In the genomic region with DNA sequence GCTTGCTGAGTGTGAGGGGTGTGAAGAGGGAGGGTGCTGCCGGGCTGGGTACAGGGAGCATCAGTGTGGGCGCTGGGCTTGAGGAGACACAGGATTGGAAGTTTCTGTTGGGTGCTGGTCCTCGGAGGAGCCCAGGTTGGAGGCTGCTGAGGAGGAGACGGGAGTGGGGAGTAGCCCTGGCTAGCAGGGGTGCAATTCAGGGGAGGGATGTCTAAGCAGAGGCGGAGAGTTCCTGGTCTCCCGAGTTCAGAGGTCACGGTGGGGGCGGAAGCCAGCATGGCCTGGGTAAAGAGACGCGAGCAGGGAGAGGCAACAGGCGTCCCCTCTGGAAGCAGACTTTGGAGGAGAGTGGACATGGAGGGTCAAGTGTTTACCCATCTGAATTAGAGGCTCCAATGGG, we compare ENCODE assay signal across 1 cellular context.
TF ChIP-seq lines count a peak whose summit lies in the region.

No MANE protein-coding gene starts in this region.

TF ChIP-seq in IMR-90, 13 proteins besides CTCF, POLR2A, EP300 and RAD21:
- no peak for TF ChIP-seq MAFK (IDR thresholded peaks at IDR 0.05; ENCODE audit: low read depth, low read length)
- TF ChIP-seq FOS (IDR thresholded peaks at IDR 0.05; ENCODE audit: low read depth, low read length): no peak
- no peak for TF ChIP-seq RCOR1 (IDR thresholded peaks at IDR 0.05; ENCODE audit: insufficient replicate concordance, low read length)
- TF ChIP-seq MAZ (IDR thresholded peaks at IDR 0.05; ENCODE audit: borderline replicate concordance, low read depth, low read length): no peak
- TF ChIP-seq NFE2L2 (IDR thresholded peaks at IDR 0.05; ENCODE audit: low read depth, low read length): no peak
- TF ChIP-seq MXI1 (IDR thresholded peaks at IDR 0.05; ENCODE audit: borderline replicate concordance, low read depth, low read length): no peak
- TF ChIP-seq CHD1 (IDR thresholded peaks at IDR 0.05; ENCODE audit: low read depth, low read length): no peak
- TF ChIP-seq, protein P1, sequence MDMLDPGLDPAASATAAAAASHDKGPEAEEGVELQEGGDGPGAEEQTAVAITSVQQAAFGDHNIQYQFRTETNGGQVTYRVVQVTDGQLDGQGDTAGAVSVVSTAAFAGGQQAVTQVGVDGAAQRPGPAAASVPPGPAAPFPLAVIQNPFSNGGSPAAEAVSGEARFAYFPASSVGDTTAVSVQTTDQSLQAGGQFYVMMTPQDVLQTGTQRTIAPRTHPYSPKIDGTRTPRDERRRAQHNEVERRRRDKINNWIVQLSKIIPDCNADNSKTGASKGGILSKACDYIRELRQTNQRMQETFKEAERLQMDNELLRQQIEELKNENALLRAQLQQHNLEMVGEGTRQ (IDR thresholded peaks at IDR 0.05; ENCODE audit: low read depth, low read length): no peak
- TF ChIP-seq CEBPB (IDR thresholded peaks at IDR 0.05; ENCODE audit: low read depth, low read length): no peak
- TF ChIP-seq RFX5 (IDR thresholded peaks at IDR 0.05; ENCODE audit: low read depth, low read length): no peak
- TF ChIP-seq BHLHE40 (IDR thresholded peaks at IDR 0.05; ENCODE audit: low read depth, low read length): no peak
- TF ChIP-seq, protein P2, sequence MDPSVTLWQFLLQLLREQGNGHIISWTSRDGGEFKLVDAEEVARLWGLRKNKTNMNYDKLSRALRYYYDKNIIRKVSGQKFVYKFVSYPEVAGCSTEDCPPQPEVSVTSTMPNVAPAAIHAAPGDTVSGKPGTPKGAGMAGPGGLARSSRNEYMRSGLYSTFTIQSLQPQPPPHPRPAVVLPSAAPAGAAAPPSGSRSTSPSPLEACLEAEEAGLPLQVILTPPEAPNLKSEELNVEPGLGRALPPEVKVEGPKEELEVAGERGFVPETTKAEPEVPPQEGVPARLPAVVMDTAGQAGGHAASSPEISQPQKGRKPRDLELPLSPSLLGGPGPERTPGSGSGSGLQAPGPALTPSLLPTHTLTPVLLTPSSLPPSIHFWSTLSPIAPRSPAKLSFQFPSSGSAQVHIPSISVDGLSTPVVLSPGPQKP (IDR thresholded peaks at IDR 0.05; ENCODE audit: borderline replicate concordance, low read depth, low read length): no peak
- no peak for TF ChIP-seq SMC3 (IDR thresholded peaks at IDR 0.05; ENCODE audit: low read depth, low read length)
